14 cellular contexts compared by ENCODE assay signal in genomic region chr1:2452583-2453315, GRCh38. TPM values are rescaled to one million over a fixed set of nuclear protein-coding genes. Genes with fewer than 3 reads are reported as not detected.
A peak's percentile ranks its signal among the peaks of the same experiment; 100 is the strongest.
DNase-seq lines count a peak whose midpoint lies in the region; ATAC-seq and TF ChIP-seq lines count a peak whose summit lies in the region.
"Had no signal": no experiment of that assay in that cellular context is flagged by ENCODE, and none has a peak within 500 bp of the region (broad histone marks: within the 10 kb centered on the region; RNA-seq: fewer than 3 reads in every experiment).

No MANE protein-coding gene starts in this region.

- H3K79me2 ChIP-seq in PC-3 (ENCODE audit: low read length) (peaks cover 12% of the 10 kb centered on the region; the same call in 1 of the 2 replicates), fibroblast of lung (ENCODE audit: control insufficient read depth, insufficient read depth, low read length) (no peaks in the 10 kb centered on the region), osteoblast (ENCODE audit: insufficient read depth, low read length) (no peaks in the 10 kb centered on the region)

- no peaks in the 10 kb centered on the region for H3K9me2 ChIP-seq in PC-3 (replicated peaks; ENCODE audit: low read length)

- peak overlapping the region; percentile 59 for H3K4me3 ChIP-seq in PC-3 (ENCODE audit: low read length)
- no peak overlapping the region for H3K4me3 ChIP-seq in fibroblast of lung (replicated peaks in 1 of 4; ENCODE audit: control extremely low read depth in 1 of 4, insufficient read depth in 1 of 4, low read depth in 3 of 4, low read length in 4 of 4)
- peak overlapping the region; percentile 19 for H3K4me3 ChIP-seq in osteoblast (ENCODE audit: insufficient read depth, low read length)

- no peaks in the 10 kb centered on the region for H3K27me3 ChIP-seq in PC-3 (ENCODE audit: low read length)
- H3K27me3 ChIP-seq in fibroblast of lung (ENCODE audit: control insufficient read depth, insufficient read depth, low read length), result no peaks in the 10 kb centered on the region
- no peaks in the 10 kb centered on the region for H3K27me3 ChIP-seq in osteoblast (ENCODE audit: insufficient read depth, low read length)

- peak; percentile 15 for ATAC-seq in PC-3
- ATAC-seq in activated CD4-positive, CD25-positive, alpha-beta regulatory T cell treated with anti-CD3 and anti-CD28 coated beads, Interleukin-2, amount 50 U/mL, for 24 hours, result no peak
- ATAC-seq: stimulated activated effector memory CD8-positive, alpha-beta T cell treated with anti-CD3 and anti-CD28 coated beads, Interleukin-12 subunit alpha, Interleukin-12 subunit beta, amount 100 ng/mL, for 72 hours; T-helper 17 cell had no signal

- TF ChIP-seq CTCF in PC-3 (conservative IDR thresholded peaks at IDR 0.05; ENCODE audit: low read depth, low read length) (no peak), fibroblast of lung (conservative IDR thresholded peaks at IDR 0.05 in 1 of 2, IDR thresholded peaks at IDR 0.05 in 1 of 2; ENCODE audit: low read depth in 1 of 2, low read length in 2 of 2) (no peak), osteoblast (IDR thresholded peaks at IDR 0.05; ENCODE audit: extremely low read depth, low read depth, low read length) (no peak)

- CTCF ChIA-PET in PC-3 (lab: Charles Lee), result no interaction called here

- H3K36me3 ChIP-seq in PC-3 (ENCODE audit: low read depth, low read length) (no peaks in the 10 kb centered on the region), fibroblast of lung (ENCODE audit: control insufficient read depth, insufficient read depth, low read length) (no peaks in the 10 kb centered on the region), osteoblast (ENCODE audit: insufficient read depth, low read length) (no peaks in the 10 kb centered on the region)

- H3K4me1 ChIP-seq in PC-3 (ENCODE audit: insufficient read depth, low read length) (peaks cover 59% of the 10 kb centered on the region), fibroblast of lung (ENCODE audit: control insufficient read depth, extremely low read depth, insufficient read depth, low read length) (peaks cover 13% of the 10 kb centered on the region), osteoblast (ENCODE audit: insufficient read depth, low read length) (peaks cover 15% of the 10 kb centered on the region)

- POLR2A ChIA-PET in PC-3 (lab: Charles Lee; ENCODE audit: unreplicated experiment), result interaction anchor here (0.5 kb wide), 1 partner anchor 132 kb away, joined by 3 read pairs; no protein-coding TSS in a partner anchor

- H3K9ac ChIP-seq in PC-3 (ENCODE audit: low read length) (peak overlapping the region; percentile 84), fibroblast of lung (ENCODE audit: insufficient read depth, low read length) (no peak overlapping the region)

- intact Hi-C loops in PC-3 (cut with micrococcal nuclease), result loop anchor here (1.0 to 2.0 kb wide), 2 partner anchors 42 to 94 kb away; no protein-coding TSS in a partner anchor

- H3K4me2 ChIP-seq in PC-3 (ENCODE audit: low read length), result peak overlapping the region; percentile 76
- peak overlapping the region; percentile 35 for H3K4me2 ChIP-seq in fibroblast of lung (ENCODE audit: extremely low read depth, insufficient read depth, low read length)
- H3K4me2 ChIP-seq in osteoblast (ENCODE audit: insufficient read depth, low read length), result peak overlapping the region; percentile 48

- H3F3A ChIP-seq in PC-3 (ENCODE audit: low read length, unreplicated experiment), result no peaks in the 10 kb centered on the region

- no peaks in the 10 kb centered on the region for H4K20me1 ChIP-seq in PC-3 (ENCODE audit: low read length)
- H4K20me1 ChIP-seq in fibroblast of lung (ENCODE audit: control insufficient read depth, extremely low read depth, insufficient read depth, low read length), result no peaks in the 10 kb centered on the region
- no peaks in the 10 kb centered on the region for H4K20me1 ChIP-seq in osteoblast (ENCODE audit: insufficient read depth, low read length)

- BruUV-seq in PC-3 (replicated peaks; lab: Mats Ljungman, UMichigan), result no TSS peak

- DNase-seq in DMS 273 (lab: John Stamatoyannopoulos, UW; ENCODE audit: unreplicated experiment), result peak; percentile 83
- peak; percentile 25 for DNase-seq in PC-3
- DNase-seq in fibroblast of lung (ENCODE audit: low read depth in 2 of 2), result peak; percentile 8 to 16
- peak; percentile 98 for DNase-seq in osteoblast (ENCODE audit: insufficient read length, low spot score, missing footprints)
- no peak for DNase-seq in NCI-H1092 (lab: John Stamatoyannopoulos, UW)
- no peak for DNase-seq in AG20443 (ENCODE audit: low spot score)
- DNase-seq in 8988T, result no peak
- DNase-seq: activated CD4-positive, alpha-beta T cell treated with anti-CD3 and anti-CD28 coated beads, Interleukin-2, amount 50 U/mL, for 1 hour; CD4-positive, CD25-positive, alpha-beta regulatory T cell; NCI-H187; T-helper 17 cell had no signal

- H3K9me3 ChIP-seq in PC-3 (ENCODE audit: low read length), result no peaks in the 10 kb centered on the region
- H3K9me3 ChIP-seq in fibroblast of lung (ENCODE audit: control insufficient read depth, insufficient read depth, low read depth, low read length), result no peaks in the 10 kb centered on the region
- no peaks in the 10 kb centered on the region for H3K9me3 ChIP-seq in osteoblast (ENCODE audit: low read depth, low read length)

- H2AFZ ChIP-seq in PC-3 (ENCODE audit: low read length), result no peak overlapping the region
- H2AFZ ChIP-seq in fibroblast of lung (ENCODE audit: low read length), result no peak overlapping the region
- peak overlapping the region; percentile 37 for H2AFZ ChIP-seq in osteoblast (ENCODE audit: low read length)

- H3K27ac ChIP-seq in PC-3 (ENCODE audit: low read length) (peak overlapping the region; percentile 96), fibroblast of lung (ENCODE audit: insufficient read depth, low read length) (peak overlapping the region; percentile 64), osteoblast (ENCODE audit: low read depth, low read length) (peak overlapping the region; percentile 73)

RNA-seq across cellular contexts. Expression of gene PLCH2, which starts 23.3 kb away (rescaled TPM):
- total RNA-seq in PC-3 (2014; rRNA removed), result 5.9 and 7.2 TPM in 2 replicates
- total RNA-seq in fibroblast of lung, result under 0.01 and 0.17 TPM in 2 replicates
- 0.02 and 0.10 TPM in 2 replicates for polyA plus RNA-seq in fibroblast of lung
- 0.10 TPM in 1 of 2 replicates, not detected in the other for polyA plus RNA-seq in fibroblast of lung (2012)
- polyA minus RNA-seq in fibroblast of lung (ENCODE audit: low replicate concordance), result not detected in 2 replicates
- under 0.01 TPM in 1 of 2 replicates, not detected in the other for total RNA-seq in osteoblast
- total RNA-seq: progenitor cell of endocrine pancreas had no signal

RNA-seq across cellular contexts. Expression of gene PEX10, which starts 40.4 kb away (rescaled TPM):
- total RNA-seq in PC-3 (2014; rRNA removed) (97.8 and 100 TPM in 2 replicates), fibroblast of lung (31.6 and 33.4 TPM in 2 replicates), osteoblast (33.9 and 34.7 TPM in 2 replicates)
- polyA plus RNA-seq in fibroblast of lung, result 15.4 and 19.0 TPM in 2 replicates
- 16.0 and 24.6 TPM in 2 replicates for polyA plus RNA-seq in fibroblast of lung (2012)
- polyA minus RNA-seq in fibroblast of lung (ENCODE audit: low replicate concordance), result 7.5 and 12.7 TPM in 2 replicates

Comparison
In these comparisons a context has a peak if more than half of its experiments do, and no peak if none do; other contexts are left out.
1. DNase-seq: peak in DMS 273 (single experiment), PC-3 (single experiment), fibroblast of lung (2 of 2) and osteoblast (single experiment); none in NCI-H1092 (single experiment), AG20443 (single experiment) and 8988T (single experiment).
2. H3K4me3 ChIP-seq: peak in PC-3 (single experiment) and osteoblast (single experiment); none in fibroblast of lung (0 of 4).
3. Peak in every context shown above with its lines, with median percentiles within 50 percentile points of each other: H3K27ac ChIP-seq and H3K4me2 ChIP-seq.